ENCODE assay signal across 1 cellular context in the genomic region with DNA sequence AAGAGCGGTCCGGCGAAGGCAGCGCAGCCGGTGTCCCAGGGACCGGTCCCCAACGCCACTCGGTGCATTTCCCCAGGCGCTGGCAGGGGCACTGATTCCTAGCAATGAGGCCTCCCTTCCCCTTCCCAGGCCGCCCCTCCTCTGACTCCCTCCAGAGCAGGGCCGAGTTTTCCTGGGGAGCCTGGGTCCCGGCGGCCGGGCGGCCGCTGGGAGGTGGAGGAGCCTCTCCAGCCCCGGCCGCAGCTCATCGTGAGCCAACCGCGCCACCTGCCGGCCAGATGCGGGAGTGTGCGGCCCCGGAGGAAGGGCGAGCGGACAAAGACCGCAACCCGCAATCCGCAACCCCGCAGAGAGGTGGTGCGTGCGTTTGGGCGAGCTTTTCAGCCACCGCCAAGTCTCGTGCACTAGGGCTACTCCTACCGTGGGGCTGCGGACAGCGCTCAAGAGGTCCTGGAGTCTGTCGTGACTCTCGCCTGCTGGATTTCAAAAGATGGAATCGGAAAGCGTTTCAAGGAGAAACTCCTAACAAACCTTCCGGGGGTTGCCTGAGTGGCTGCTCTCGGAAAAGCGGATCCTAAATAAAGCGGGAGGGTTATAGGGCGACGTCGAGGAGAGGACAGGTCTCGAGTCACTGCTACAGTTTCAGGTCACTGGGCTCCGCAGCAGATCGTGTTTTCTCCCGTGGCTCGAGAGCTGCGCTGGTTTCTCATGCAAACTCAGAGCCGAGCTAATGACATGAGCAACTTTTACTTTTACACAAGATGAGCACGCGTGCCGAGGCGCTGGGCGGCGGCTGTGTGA.
TF ChIP-seq lines count a peak whose summit lies in the region.

No MANE protein-coding gene starts in this region.

TF ChIP-seq in H1, 55 proteins besides CTCF, POLR2A, EP300 and RAD21:
- TF ChIP-seq, protein P1, sequence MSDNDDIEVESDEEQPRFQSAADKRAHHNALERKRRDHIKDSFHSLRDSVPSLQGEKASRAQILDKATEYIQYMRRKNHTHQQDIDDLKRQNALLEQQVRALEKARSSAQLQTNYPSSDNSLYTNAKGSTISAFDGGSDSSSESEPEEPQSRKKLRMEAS (IDR thresholded peaks at IDR 0.05), result peak; percentile 52
- TF ChIP-seq, protein P2, sequence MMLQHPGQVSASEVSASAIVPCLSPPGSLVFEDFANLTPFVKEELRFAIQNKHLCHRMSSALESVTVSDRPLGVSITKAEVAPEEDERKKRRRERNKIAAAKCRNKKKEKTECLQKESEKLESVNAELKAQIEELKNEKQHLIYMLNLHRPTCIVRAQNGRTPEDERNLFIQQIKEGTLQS (IDR thresholded peaks at IDR 0.05; ENCODE audit: insufficient read depth, low read depth, low read length), result no peak
- TF ChIP-seq ZNF274 (IDR thresholded peaks at IDR 0.05; ENCODE audit: borderline replicate concordance, extremely low read depth, low read length) (no peak), POLR2AphosphoS5 (IDR thresholded peaks at IDR 0.05; ENCODE audit: low read depth, low read length) (0 out of 2 replicates have a peak, but pooled peaks have one; percentile 10), SP2 (IDR thresholded peaks at IDR 0.05; ENCODE audit: low read length) (no peak), TEAD4 (IDR thresholded peaks at IDR 0.05; ENCODE audit: low read depth, low read length) (0 out of 2 replicates have a peak, but pooled peaks have one; percentile 20), KDM4A (IDR thresholded peaks at IDR 0.05; ENCODE audit: low read depth, low read length, severe bottlenecking) (peak; percentile 36), CTBP2 (IDR thresholded peaks at IDR 0.05; ENCODE audit: borderline replicate concordance, insufficient read depth, insufficient read length, low read length) (no peak), EGR1 (IDR thresholded peaks at IDR 0.05; ENCODE audit: borderline replicate concordance, low read depth, low read length) (no peak), HDAC2 (IDR thresholded peaks at IDR 0.05; ENCODE audit: borderline replicate concordance in 1 of 2, low read depth in 2 of 2, low read length in 2 of 2) (0 out of 4 replicates have a peak, but pooled peaks have one; percentile 40 to 59), BCL11A (IDR thresholded peaks at IDR 0.05; ENCODE audit: low read depth in 2 of 2, low read length in 2 of 2) (no peak), ASH2L (IDR thresholded peaks at IDR 0.05; ENCODE audit: low read length) (peak; percentile 41), NRF1 (IDR thresholded peaks at IDR 0.05; ENCODE audit: low read depth, low read length) (no peak), KDM1A (IDR thresholded peaks at IDR 0.05; ENCODE audit: borderline replicate concordance, low read length) (peak; percentile 77), SUZ12 (IDR thresholded peaks at IDR 0.05; ENCODE audit: low read length) (no peak)
- TF ChIP-seq, protein P3, sequence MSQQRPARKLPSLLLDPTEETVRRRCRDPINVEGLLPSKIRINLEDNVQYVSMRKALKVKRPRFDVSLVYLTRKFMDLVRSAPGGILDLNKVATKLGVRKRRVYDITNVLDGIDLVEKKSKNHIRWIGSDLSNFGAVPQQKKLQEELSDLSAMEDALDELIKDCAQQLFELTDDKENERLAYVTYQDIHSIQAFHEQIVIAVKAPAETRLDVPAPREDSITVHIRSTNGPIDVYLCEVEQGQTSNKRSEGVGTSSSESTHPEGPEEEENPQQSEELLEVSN (IDR thresholded peaks at IDR 0.05), result peak; percentile 98
